8 cellular contexts compared by ENCODE assay signal in genomic region chr19:40217921-40218890, GRCh38. TPM values are rescaled to one million over a fixed set of nuclear protein-coding genes. Genes with fewer than 3 reads are reported as not detected.
DNase-seq lines count a peak whose midpoint lies in the region; ATAC-seq and TF ChIP-seq lines count a peak whose summit lies in the region.

TTC9B (minus strand) TSS chr19:40218384; CDS start chr19:40218381, 3 bp downstream.

- H3K9me3 Mint-ChIP-seq in Calu3 (ENCODE audit: low read depth, unreplicated experiment) (peaks cover 6% of the 10 kb centered on the region), CD14-positive monocyte (peaks cover 8 to 26% (median 18%) of the 10 kb centered on the region in 7 donors)

- H3K4me1 ChIP-seq in PC-3 (ENCODE audit: insufficient read depth, low read length): peaks cover 24% of the 10 kb centered on the region
- peaks cover 14% of the 10 kb centered on the region for H3K4me1 ChIP-seq in mucosa of stomach (ENCODE audit: control insufficient read depth, insufficient read depth, low read length)
- H3K4me1 ChIP-seq in sigmoid colon: peaks cover 0 to 24% (median 13%) of the 10 kb centered on the region in 4 donors

- no TSS peak for BruUV-seq in Calu3 (replicated peaks; lab: Mats Ljungman, UMichigan)
- no TSS peak for BruUV-seq in PC-3 (replicated peaks; lab: Mats Ljungman, UMichigan)

- H3K36me3 Mint-ChIP-seq in Calu3 (ENCODE audit: insufficient read depth, unreplicated experiment) (peaks cover 30% of the 10 kb centered on the region), CD14-positive monocyte (peaks cover 2 to 3% of the 10 kb centered on the region in 2 donors)

- H3K27me3 Mint-ChIP-seq in Calu3 (ENCODE audit: unreplicated experiment): peaks cover 16% of the 10 kb centered on the region
- H3K27me3 Mint-ChIP-seq in CD14-positive monocyte (ENCODE audit: low read depth in 3 of 3): peaks cover 62 to 73% (median 72%) of the 10 kb centered on the region in 3 donors

- H3K36me3 ChIP-seq in PC-3 (ENCODE audit: low read depth, low read length) (no peaks in the 10 kb centered on the region), mucosa of stomach (ENCODE audit: control insufficient read depth, insufficient read depth, low read length) (no peaks in the 10 kb centered on the region), sigmoid colon (no peaks in the 10 kb centered on the region)

- H3K27me3 ChIP-seq in PC-3 (ENCODE audit: low read length): no peaks in the 10 kb centered on the region
- peaks cover 35% of the 10 kb centered on the region for H3K27me3 ChIP-seq in mucosa of stomach (ENCODE audit: control insufficient read depth, insufficient read depth, low read length)
- peaks cover 35 to 64% (median 40%) of the 10 kb centered on the region in 3 donors for H3K27me3 ChIP-seq in sigmoid colon

- H3K27ac Mint-ChIP-seq in Calu3 (ENCODE audit: unreplicated experiment) (peak within 1 kb of the TSS; percentile 62), CD14-positive monocyte (peak within 1 kb of the TSS in 1 of 7 donors; percentile 6)

- 5 to 6% methylated on average over 76 of the region's 76 CpGs for WGBS in sigmoid colon, 2 donors

- ATAC-seq in PC-3: no peak

- DNase-seq in Calu3: no peak
- no peak for DNase-seq in PC-3
- DNase-seq in astrocyte of the hippocampus (ENCODE audit: low read depth, low spot score): peak; percentile 76
- no peak for DNase-seq in CD14-positive monocyte (ENCODE audit: low spot score)
- DNase-seq in NOMO-1 treated with dmso at 0.1 percent for 144 hours (lab: John Stamatoyannopoulos, UW; ENCODE audit: unreplicated experiment): no peak
- DNase-seq in sigmoid colon: no peak
- no peak for DNase-seq in NOMO-1 treated with DMSO at 0.1 percent for 48 hours (lab: John Stamatoyannopoulos, UW; ENCODE audit: unreplicated experiment)

- H3K4me3 ChIP-seq in PC-3 (ENCODE audit: low read length) (peak within 1 kb of the TSS; percentile 68), mucosa of stomach (ENCODE audit: low read length) (no peak within 1 kb of the TSS), sigmoid colon (no peak within 1 kb of the TSS)

- no peak for TF ChIP-seq EP300 in sigmoid colon (IDR thresholded peaks at IDR 0.05)

- H3K9me3 ChIP-seq in PC-3 (ENCODE audit: low read length) (no peaks in the 10 kb centered on the region), mucosa of stomach (ENCODE audit: control insufficient read depth, low read length) (no peaks in the 10 kb centered on the region), sigmoid colon (no peaks in the 10 kb centered on the region)

- CTCF ChIA-PET in Calu3 (lab: Charles Lee) (interaction anchor here (0.5 to 0.7 kb wide), 4 partner anchors 60 to 559 kb away, joined by 3 to 5 read pairs (median 4); no protein-coding TSS in a partner anchor), PC-3 (lab: Charles Lee) (interaction anchor here (0.5 kb wide), 1 partner anchor 75 kb away, joined by 6 read pairs; no protein-coding TSS in a partner anchor)

- H4K20me1 ChIP-seq in PC-3 (ENCODE audit: low read length): no peaks in the 10 kb centered on the region

- no peaks in the 10 kb centered on the region for H3K79me2 ChIP-seq in PC-3 (ENCODE audit: low read length)

- H3K4me3 Mint-ChIP-seq in Calu3 (ENCODE audit: low read depth, unreplicated experiment) (peak within 1 kb of the TSS; percentile 65), CD14-positive monocyte (peak within 1 kb of the TSS in 1 of 2 donors; percentile 83)

- TF ChIP-seq CTCF in Calu3 (IDR thresholded peaks at IDR 0.05; ENCODE audit: unreplicated experiment) (no peak), PC-3 (conservative IDR thresholded peaks at IDR 0.05; ENCODE audit: low read depth, low read length) (no peak), CD14-positive monocyte (IDR thresholded peaks at IDR 0.05) (no peak), sigmoid colon (IDR thresholded peaks at IDR 0.05) (no peak)

- POLR2A ChIA-PET in PC-3 (lab: Charles Lee; ENCODE audit: unreplicated experiment): no interaction called here

- H3K4me1 Mint-ChIP-seq in Calu3 (ENCODE audit: low read depth, unreplicated experiment) (peaks cover 41% of the 10 kb centered on the region), CD14-positive monocyte (peaks cover 4% of the 10 kb centered on the region)

- intact Hi-C loops in Calu3 (cut with micrococcal nuclease; ENCODE audit: unreplicated experiment) (no loop called here), PC-3 (cut with micrococcal nuclease) (no loop called here), CD14-positive monocyte (cut with micrococcal nuclease) (no loop called here), sigmoid colon (cut with DNase I) (no loop called here)

- H3K27ac ChIP-seq in PC-3 (ENCODE audit: low read length) (peak within 1 kb of the TSS; percentile 81), sigmoid colon (no peak within 1 kb of the TSS)

- no peak for TF ChIP-seq POLR2A in sigmoid colon (IDR thresholded peaks at IDR 0.05)

- no peaks in the 10 kb centered on the region for H3F3A ChIP-seq in PC-3 (ENCODE audit: low read length, unreplicated experiment)

- peak within 1 kb of the TSS; percentile 90 for H3K4me2 ChIP-seq in PC-3 (ENCODE audit: low read length)

- H3K9ac ChIP-seq in PC-3 (ENCODE audit: low read length) (peak within 1 kb of the TSS; percentile 56), mucosa of stomach (ENCODE audit: low read length) (peak within 1 kb of the TSS; percentile 15)

- H2AFZ ChIP-seq in PC-3 (ENCODE audit: low read length): peak within 1 kb of the TSS; percentile 85

- no peaks in the 10 kb centered on the region for H3K9me2 ChIP-seq in PC-3 (replicated peaks; ENCODE audit: low read length)

RNA-seq across cellular contexts. Expression of gene TTC9B, which starts in this region (rescaled TPM):
- total RNA-seq in Calu3 (2022) (not detected in 2 replicates), PC-3 (2014; rRNA removed) (0.15 and 0.17 TPM in 2 replicates), sigmoid colon (1 to 10 TPM in 2 of 4 donors, not detected in 2; 1.1 to 5.0 TPM)
- polyA plus RNA-seq in CD14-positive monocyte (not detected), sigmoid colon (under 1 TPM in 1 of 3 donors, not detected in 2; 0.34 TPM)
